1 cellular context compared by ENCODE assay signal in genomic region chr12:117360551-117361311, GRCh38.
TF ChIP-seq lines count a peak whose summit lies in the region.

No MANE protein-coding gene starts in this region.

TF ChIP-seq in K562, 482 proteins besides CTCF, POLR2A, EP300 and RAD21:
- TF ChIP-seq RERE (CRISPR knock-in tag; IDR thresholded peaks at IDR 0.05; ENCODE audit: borderline replicate concordance): no peak
- TF ChIP-seq PCBP1 (IDR thresholded peaks at IDR 0.05; ENCODE audit: low read depth, low read length, poor library complexity, severe bottlenecking): peak; percentile 16
- TF ChIP-seq HNRNPK (IDR thresholded peaks at IDR 0.05; ENCODE audit: low read depth, low read length, poor library complexity, severe bottlenecking): peak; percentile 75
